Comparison of ENCODE assay signal across 9 cellular contexts in genomic region chr17:38455288-38455915, GRCh38. TPM values are rescaled to one million over a fixed set of nuclear protein-coding genes. Genes with fewer than 3 reads are reported as not detected.
A peak's percentile ranks its signal among the peaks of the same experiment; 100 is the strongest.
DNase-seq lines count a peak whose midpoint lies in the region; FAIRE-seq and TF ChIP-seq lines count a peak whose summit lies in the region.
"Had no signal": no experiment of that assay in that cellular context is flagged by ENCODE, and none has a peak within 500 bp of the region (broad histone marks: within the 10 kb centered on the region; RNA-seq: fewer than 3 reads in every experiment).

No MANE protein-coding gene starts in this region.

- no peaks in the 10 kb centered on the region for H3K36me3 Mint-ChIP-seq in activated naive CD4-positive, alpha-beta T cell treated with anti-CD3 and anti-CD28 coated beads for 36 hours (ENCODE audit: low read depth)

- no peaks in the 10 kb centered on the region for H3K9me3 Mint-ChIP-seq in activated naive CD4-positive, alpha-beta T cell treated with anti-CD3 and anti-CD28 coated beads for 36 hours

- CTCF ChIA-PET in activated naive CD4-positive, alpha-beta T cell treated with anti-CD3 and anti-CD28 coated beads for 36 hours (lab: Charles Lee) = interaction anchor here (0.5 kb wide), 1 partner anchor 17 kb away, joined by 4 read pairs; no protein-coding TSS in a partner anchor

- peak overlapping the region; percentile 69 for H3K9ac ChIP-seq in HUES6 (ENCODE audit: low read length)

- no peak overlapping the region for H3K4me3 Mint-ChIP-seq in activated naive CD4-positive, alpha-beta T cell treated with anti-CD3 and anti-CD28 coated beads for 36 hours

- no peak overlapping the region for H3K27ac Mint-ChIP-seq in activated naive CD4-positive, alpha-beta T cell treated with anti-CD3 and anti-CD28 coated beads for 36 hours

- FAIRE-seq in GM19239 (lab: Jason Lieb, UNC) (no peak), urothelium cell line (lab: Jason Lieb, UNC) (no peak)

- peak overlapping the region; percentile 56 for H3K4me3 ChIP-seq in HUES6 (ENCODE audit: low read depth, low read length)
- peak overlapping the region; percentile 52; the same call in 1 of the 2 replicates for H3K4me3 ChIP-seq in SJSA1
- peak overlapping the region; percentile 69 for H3K4me3 ChIP-seq in left ventricle myocardium inferior

- TF ChIP-seq CTCF in left ventricle myocardium inferior (IDR thresholded peaks at IDR 0.05; ENCODE audit: borderline replicate concordance) = no peak

- H3K4me1 ChIP-seq in HUES6 (ENCODE audit: control insufficient read depth, insufficient read depth, low read length) (peaks cover 54% of the 10 kb centered on the region), SJSA1 (replicated peaks) (peaks cover 57% of the 10 kb centered on the region), left ventricle myocardium inferior (peaks cover 95% of the 10 kb centered on the region)

- H3K27ac ChIP-seq in HUES6 (ENCODE audit: low read depth, low read length) (peak overlapping the region; percentile 35; the same call in 1 of the 2 replicates), SJSA1 (peak overlapping the region; percentile 39), left ventricle myocardium inferior (replicated peaks) (peak overlapping the region; percentile 93), substantia nigra (ENCODE audit: low read depth, low read length, poor library complexity, severe bottlenecking) (peak overlapping the region; percentile 97)

- H3K27me3 ChIP-seq in HUES6 (ENCODE audit: control insufficient read depth, insufficient read depth, low read length) (no peaks in the 10 kb centered on the region), SJSA1 (replicated peaks) (no peaks in the 10 kb centered on the region), left ventricle myocardium inferior (ENCODE audit: low read depth) (no peaks in the 10 kb centered on the region)

- DNase-seq in SJSA1 (ENCODE audit: low read depth in 1 of 2, low spot score in 2 of 2) (peak; percentile 49 to 66), left ventricle myocardium inferior (no peak), substantia nigra (lab: John Stamatoyannopoulos, UW) (peak in 2 of 49 donors; percentile 20 to 33), GM19239 (ENCODE audit: insufficient read length, low spot score) (no peak), urothelium cell line (ENCODE audit: low spot score) (no peak)
- DNase-seq in activated naive CD4-positive, alpha-beta T cell treated with anti-CD3 and anti-CD28 coated beads for 36 hours = no peak
- DNase-seq: activated CD4-positive, alpha-beta T cell treated with anti-CD3 and anti-CD28 coated beads for 4 hours; cortex of kidney had no signal

- peaks cover 35% of the 10 kb centered on the region for H3K27me3 Mint-ChIP-seq in activated naive CD4-positive, alpha-beta T cell treated with anti-CD3 and anti-CD28 coated beads for 36 hours (ENCODE audit: low read depth)

- intact Hi-C loops in left ventricle myocardium inferior (cut with micrococcal nuclease) = no loop called here
- intact Hi-C loops in activated naive CD4-positive, alpha-beta T cell treated with anti-CD3 and anti-CD28 coated beads for 36 hours (cut with micrococcal nuclease) = no loop called here

- H3K9me3 ChIP-seq in HUES6 (ENCODE audit: control insufficient read depth, insufficient read depth, low read depth, low read length) (no peaks in the 10 kb centered on the region), SJSA1 (replicated peaks) (no peaks in the 10 kb centered on the region), left ventricle myocardium inferior (replicated peaks) (no peaks in the 10 kb centered on the region)

- peaks cover 15% of the 10 kb centered on the region for H3K4me1 Mint-ChIP-seq in activated naive CD4-positive, alpha-beta T cell treated with anti-CD3 and anti-CD28 coated beads for 36 hours (ENCODE audit: low read depth)

- peaks cover 26% of the 10 kb centered on the region for H3K36me3 ChIP-seq in HUES6 (ENCODE audit: control insufficient read depth, insufficient read depth, low read length)
- peaks cover 57% of the 10 kb centered on the region for H3K36me3 ChIP-seq in SJSA1
- peaks cover 24% of the 10 kb centered on the region for H3K36me3 ChIP-seq in left ventricle myocardium inferior

RNA-seq across cellular contexts. Expression of gene ARHGAP23, which starts 27.1 kb away (rescaled TPM):
- 24.9 and 56.4 TPM in 2 replicates for total RNA-seq in SJSA1 (2014; rRNA removed; shearing (Covaris generic))
- total RNA-seq in left ventricle myocardium inferior = 60.8 TPM
- 1 to 10 TPM in 1 of 2 experiments, under 1 TPM in 1; 0.52 to 1.0 TPM for total RNA-seq in activated naive CD4-positive, alpha-beta T cell treated with anti-CD3 and anti-CD28 coated beads for 36 hours

Comparison
In these comparisons a context has a peak if more than half of its experiments do, and no peak if none do; other contexts are left out.
1. H3K27ac ChIP-seq: peak in every context shown above with its lines; median percentile 97 in substantia nigra; 93 in left ventricle myocardium inferior; 39 in SJSA1; 35 in HUES6.
2. DNase-seq: peak in SJSA1 (2 of 2); none in left ventricle myocardium inferior (single experiment), activated naive CD4-positive, alpha-beta T cell treated with anti-CD3 and anti-CD28 coated beads for 36 hours (single experiment), GM19239 (single experiment) and urothelium cell line (single experiment).
3. RNA of gene ARHGAP23, which starts 27.1 kb away (total RNA-seq): 60.8 TPM in left ventricle myocardium inferior (single experiment) and 24.9 to 56.4 TPM in SJSA1; 0.52 to 1.0 TPM in activated naive CD4-positive, alpha-beta T cell treated with anti-CD3 and anti-CD28 coated beads for 36 hours; every median in the first group is over 10 times any median in the second.
4. Peak in every context shown above with its lines, with median percentiles within 50 percentile points of each other: H3K4me3 ChIP-seq.